Comparison of ENCODE assay signal across 26 cellular contexts in genomic region chr15:25332306-25332705, GRCh38.
"Had no signal": no experiment of that assay in that cellular context is flagged by ENCODE, and none has a peak within 500 bp of the region (broad histone marks: within the 10 kb centered on the region; RNA-seq: fewer than 3 reads in every experiment).

No MANE protein-coding gene starts in this region.

- H3K4me3 ChIP-seq: PC-9, SJSA1 had no signal

- H3K27ac ChIP-seq: KMS-11, PC-9, RWPE1, SJSA1 had no signal

- H3K4me2 ChIP-seq: KMS-11, PC-9, SK-N-SH had no signal

- ATAC-seq: Panc1, Right ventricle myocardium inferior had no signal

- H3K4me1 ChIP-seq: SJSA1 had no signal

- DNase-seq: Karpas-422, KBM-7, MM.1S, MV-4-11, NCI-H1092, NCI-H1105, NCI-H1417 treated with DMSO at 0.1 percent for 48 hours, NCI-H1436 treated with DMSO at 0.1 percent for 48 hours, NCI-H1694 treated with DMSO at 0.1 percent for 48 hours, NCI-H187 treated with DMSO at 0.1 percent for 48 hours, NCI-H2029, NCI-H2171 treated with DMSO at 0.1 percent for 48 hours, NCI-H2227 treated with DMSO at 0.1 percent for 48 hours, NCI-H345, NCI-H510A treated with DMSO at 0.1 percent for 48 hours, NCI-H524 treated with DMSO at 0.1 percent for 48 hours, NCI-H526 treated with DMSO at 0.1 percent for 48 hours, NCI-H774, PC-9, SHP77 treated with DMSO at 0.1 percent for 48 hours, SK-N-SH had no signal

- H3K27me3 ChIP-seq: SJSA1 had no signal

- H2AFZ ChIP-seq: PC-9 had no signal

- H3K9ac ChIP-seq: KMS-11, SK-N-SH had no signal

- H3K9me3 ChIP-seq: SJSA1, SK-N-SH had no signal
